ENCODE assay signal across 24 cellular contexts in genomic region chr13:79898202-79898826, GRCh38.
"Had no signal": no experiment of that assay in that cellular context is flagged by ENCODE, and none has a peak within 500 bp of the region (broad histone marks: within the 10 kb centered on the region; RNA-seq: fewer than 3 reads in every experiment).

No MANE protein-coding gene starts in this region.

- ATAC-seq: activated T-cell treated with anti-CD3 and anti-CD28 coated beads, Interleukin-2, amount 50 U/mL, for 72 hours; left colon; lower lobe of right lung; naive thymus-derived CD4-positive, alpha-beta T cell; stimulated activated naive CD8-positive, alpha-beta T cell treated with anti-CD3 and anti-CD28 coated beads, Interleukin-15, Interleukin-2, amounts not matched to agents 100 U/mL and 50 U/mL, for 24 hours had no signal

- H3K36me3 Mint-ChIP-seq: activated CD4-positive, alpha-beta memory T cell treated with anti-CD3 and anti-CD28 coated beads for 36 hours; activated naive CD8-positive, alpha-beta T cell treated with anti-CD3 and anti-CD28 coated beads, Interleukin-2, amount 10 ng/mL, durations not matched to agents 7 days and 5 days; naive thymus-derived CD4-positive, alpha-beta T cell had no signal

- H3K9me3 ChIP-seq: breast epithelium, esophagus squamous epithelium, heart left ventricle, lower lobe of right lung, spleen, transverse colon had no signal

- H3K36me3 ChIP-seq: breast epithelium, esophagus squamous epithelium, heart left ventricle, lower lobe of right lung, spleen, transverse colon had no signal

- H3K4me1 ChIP-seq: breast epithelium, heart left ventricle, lower lobe of right lung, transverse colon had no signal

- H3K4me1 Mint-ChIP-seq: endodermal cell; naive thymus-derived CD4-positive, alpha-beta T cell; neural crest cell had no signal

- H3K4me3 Mint-ChIP-seq: activated CD4-positive, alpha-beta memory T cell treated with anti-CD3 and anti-CD28 coated beads for 36 hours; activated naive CD4-positive, alpha-beta T cell treated with anti-CD3 and anti-CD28 coated beads for 36 hours; activated naive CD8-positive, alpha-beta T cell treated with anti-CD3 and anti-CD28 coated beads, Interleukin-2, amount 10 ng/mL, durations not matched to agents 7 days and 5 days; activated T-cell treated with anti-CD3 and anti-CD28 coated beads, Interleukin-2, amount 50 U/mL, for 72 hours; endodermal cell; naive thymus-derived CD4-positive, alpha-beta T cell; neural crest cell had no signal

- H3K27ac ChIP-seq: breast epithelium, esophagus squamous epithelium, heart left ventricle, lower lobe of right lung, transverse colon had no signal

- H3K27me3 Mint-ChIP-seq: activated CD4-positive, alpha-beta memory T cell treated with anti-CD3 and anti-CD28 coated beads for 36 hours; activated naive CD8-positive, alpha-beta T cell treated with anti-CD3 and anti-CD28 coated beads, Interleukin-2, amount 10 ng/mL, durations not matched to agents 7 days and 5 days; naive thymus-derived CD4-positive, alpha-beta T cell had no signal

- FAIRE-seq: islet of Langerhans, urothelium cell line had no signal

- DNase-seq: activated CD4-positive, alpha-beta memory T cell treated with anti-CD3 and anti-CD28 coated beads for 36 hours; activated CD4-positive, alpha-beta T cell treated with anti-CD3 and anti-CD28 coated beads for 48 hours; activated effector memory CD4-positive, alpha-beta T cell treated with Interleukin-2 at 50 U/mL for 16 hours; activated naive CD4-positive, alpha-beta T cell treated with anti-CD3 and anti-CD28 coated beads for 36 hours; activated naive CD8-positive, alpha-beta T cell treated with anti-CD3 and anti-CD28 coated beads, Interleukin-2, amount 10 ng/mL, durations not matched to agents 7 days and 5 days; activated T-cell treated with anti-CD3 and anti-CD28 coated beads, Interleukin-2, amount 50 U/mL, for 72 hours; amniotic stem cell; cortex of kidney; endodermal cell; esophagus squamous epithelium; heart left ventricle; left colon; lower lobe of right lung; naive thymus-derived CD4-positive, alpha-beta T cell; retina; spleen; stimulated activated CD4-positive, alpha-beta T cell treated with anti-CD3 and anti-CD28 coated beads, Interleukin-4, amount 100 ng/mL, for 24 hours; stimulated activated naive CD8-positive, alpha-beta T cell treated with anti-CD3 and anti-CD28 coated beads, Interleukin-15, Interleukin-2, amounts not matched to agents 100 U/mL and 50 U/mL, for 24 hours; substantia nigra; transverse colon had no signal

- H3K27me3 ChIP-seq: breast epithelium, esophagus squamous epithelium, heart left ventricle, spleen, transverse colon had no signal

- H3K4me3 ChIP-seq: breast epithelium, esophagus squamous epithelium, heart left ventricle, lower lobe of right lung, spleen, transverse colon had no signal

- H3K27ac Mint-ChIP-seq: activated CD4-positive, alpha-beta memory T cell treated with anti-CD3 and anti-CD28 coated beads for 36 hours; activated naive CD4-positive, alpha-beta T cell treated with anti-CD3 and anti-CD28 coated beads for 36 hours; activated naive CD8-positive, alpha-beta T cell treated with anti-CD3 and anti-CD28 coated beads, Interleukin-2, amount 10 ng/mL, durations not matched to agents 7 days and 5 days; activated T-cell treated with anti-CD3 and anti-CD28 coated beads, Interleukin-2, amount 50 U/mL, for 72 hours; endodermal cell; naive thymus-derived CD4-positive, alpha-beta T cell had no signal
